8 cellular contexts compared by ENCODE assay signal in genomic region chr12:26971963-26972362, GRCh38. TPM values are rescaled to one million over a fixed set of nuclear protein-coding genes. Genes with fewer than 3 reads are reported as not detected.
DNase-seq lines count a peak whose midpoint lies in the region; ATAC-seq and TF ChIP-seq lines count a peak whose summit lies in the region.

No MANE protein-coding gene starts in this region.

- no peak for TF ChIP-seq EP300 in ovary (IDR thresholded peaks at IDR 0.05)

- TF ChIP-seq POLR2A in GM18505 (IDR thresholded peaks at IDR 0.05; ENCODE audit: borderline replicate concordance, extremely low read depth, insufficient read depth, insufficient read length) (no peak), ovary (IDR thresholded peaks at IDR 0.05) (no peak)

- no peak overlapping the region for H3K4me3 ChIP-seq in ovary
- H3K4me3 ChIP-seq in left ventricle myocardium inferior: no peak overlapping the region

- H3K27me3 ChIP-seq in ovary (no peaks in the 10 kb centered on the region), left ventricle myocardium inferior (ENCODE audit: low read depth) (no peaks in the 10 kb centered on the region)

- 73 to 83% (median 79%) methylated on average over 2 of the region's 2 CpGs for WGBS in ovary, 3 donors

- H3K9me3 ChIP-seq in ovary (no peaks in the 10 kb centered on the region), left ventricle myocardium inferior (replicated peaks) (no peaks in the 10 kb centered on the region)

- intact Hi-C loops in ovary (cut with DNase I): no loop called here
- intact Hi-C loops in left ventricle myocardium inferior (cut with micrococcal nuclease): no loop called here

- H3K4me1 ChIP-seq in ovary (ENCODE audit: insufficient read depth) (no peaks in the 10 kb centered on the region), left ventricle myocardium inferior (no peaks in the 10 kb centered on the region)

- peak; percentile 54 to 57 for DNase-seq in activated CD4-positive, alpha-beta T cell treated with anti-CD3 and anti-CD28 coated beads for 4 hours
- DNase-seq in stimulated activated CD4-positive, alpha-beta T cell treated with anti-CD3 and anti-CD28 coated beads, Interleukin-12 subunit alpha, Interleukin-12 subunit beta, amount 100 ng/mL, for 4 hours: peak; percentile 38
- DNase-seq in NCI-H2029 treated with DMSO at 0.1 percent for 48 hours (lab: John Stamatoyannopoulos, UW) (no peak), ovary (no peak), medulla oblongata (ENCODE audit: extremely low spot score) (no peak), left ventricle myocardium inferior (no peak)

- H3K36me3 ChIP-seq in ovary: no peaks in the 10 kb centered on the region
- peaks cover 79% of the 10 kb centered on the region for H3K36me3 ChIP-seq in left ventricle myocardium inferior

- TF ChIP-seq CTCF in ovary (IDR thresholded peaks at IDR 0.05): no peak
- no peak for TF ChIP-seq CTCF in left ventricle myocardium inferior (IDR thresholded peaks at IDR 0.05; ENCODE audit: borderline replicate concordance)

- ATAC-seq in GM18505 (IDR thresholded peaks at IDR 0.05; ENCODE audit: unreplicated experiment) (peak; percentile 98), HG02852 (IDR thresholded peaks at IDR 0.05; ENCODE audit: unreplicated experiment) (peak; percentile 99)

- no peak overlapping the region for H3K27ac ChIP-seq in ovary
- no peak overlapping the region for H3K27ac ChIP-seq in left ventricle myocardium inferior (replicated peaks)

RNA-seq across cellular contexts. Expression of gene FGFR1OP2, which starts 33.7 kb away (rescaled TPM):
- total RNA-seq in ovary: 100 to 1,000 TPM in 1 of 7 donors, 10 to 100 TPM in 6; 67.8 to 150 (median 80.4) TPM
- 10 to 100 TPM; 48.7 to 55.6 TPM for polyA plus RNA-seq in ovary
- 33.9 TPM for total RNA-seq in left ventricle myocardium inferior

RNA-seq across cellular contexts. Expression of gene INTS13, which starts 34.2 kb away (rescaled TPM):
- total RNA-seq in ovary (10 to 100 TPM; 11.1 to 18.1 (median 16.3) TPM), left ventricle myocardium inferior (24.4 TPM)
- polyA plus RNA-seq in ovary: 10 to 100 TPM; 10.4 to 17.7 TPM

RNA-seq across cellular contexts. Expression of gene TM7SF3, which starts 42.2 kb away (rescaled TPM):
- 10 to 100 TPM; 35.2 to 63.8 (median 44.2) TPM for total RNA-seq in ovary
- polyA plus RNA-seq in ovary: 100 to 1,000 TPM in 1 of 2 donors, 10 to 100 TPM in 1; 41.5 to 117 TPM
- total RNA-seq in left ventricle myocardium inferior: 23.2 TPM

RNA-seq across cellular contexts. Expression of gene MED21, which starts 50.4 kb away (rescaled TPM):
- total RNA-seq in ovary (10 to 100 TPM; 31.1 to 77.5 (median 60.1) TPM), left ventricle myocardium inferior (53.6 TPM)
- polyA plus RNA-seq in ovary: 10 to 100 TPM; 36.5 to 52.8 TPM

Comparison
In these comparisons a context has a peak if more than half of its experiments do, and no peak if none do; other contexts are left out.
1. DNase-seq: peak in activated CD4-positive, alpha-beta T cell treated with anti-CD3 and anti-CD28 coated beads for 4 hours (2 of 2) and stimulated activated CD4-positive, alpha-beta T cell treated with anti-CD3 and anti-CD28 coated beads, Interleukin-12 subunit alpha, Interleukin-12 subunit beta, amount 100 ng/mL, for 4 hours (single experiment); none in NCI-H2029 treated with DMSO at 0.1 percent for 48 hours (single experiment), ovary (0 of 5), medulla oblongata (single experiment) and left ventricle myocardium inferior (single experiment).